Comparison of ENCODE assay signal across 16 cellular contexts in genomic region chr16:27310576-27311448, GRCh38.
"Had no signal": no experiment of that assay in that cellular context is flagged by ENCODE, and none has a peak within 500 bp of the region (broad histone marks: within the 10 kb centered on the region; RNA-seq: fewer than 3 reads in every experiment).

No MANE protein-coding gene starts in this region.

- H3K36me3 ChIP-seq: ascending aorta, upper lobe of left lung had no signal

- H3K4me3 Mint-ChIP-seq: activated CD4-positive, alpha-beta memory T cell treated with anti-CD3 and anti-CD28 coated beads for 36 hours; activated CD8-positive, alpha-beta memory T cell treated with anti-CD3 and anti-CD28 coated beads, Interleukin-2, amount 10 ng/mL, durations not matched to agents 7 days and 5 days; activated naive CD8-positive, alpha-beta T cell treated with anti-CD3 and anti-CD28 coated beads, Interleukin-2, amount 10 ng/mL, durations not matched to agents 7 days and 5 days had no signal

- DNase-seq: activated CD4-positive, alpha-beta memory T cell treated with anti-CD3 and anti-CD28 coated beads for 36 hours; activated CD4-positive, alpha-beta T cell treated with anti-CD3 and anti-CD28 coated beads for 1 hour; activated CD8-positive, alpha-beta memory T cell treated with anti-CD3 and anti-CD28 coated beads, Interleukin-2, amount 10 ng/mL, durations not matched to agents 7 days and 5 days; activated gamma-delta T cell treated with Interleukin-2 at 50 U/mL for 16 hours; activated naive CD8-positive, alpha-beta T cell treated with anti-CD3 and anti-CD28 coated beads, Interleukin-2, amount 10 ng/mL, durations not matched to agents 7 days and 5 days; activated T-cell treated with anti-CD3 and anti-CD28 coated beads, Interleukin-2, amount 50 U/mL, for 48 hours; erythroblast; hippocampal formation; mesenchymal stem cell; stimulated activated CD4-positive, alpha-beta T cell treated with anti-CD3 and anti-CD28 coated beads, Interleukin-4, amount 100 ng/mL, for 1 hour; stimulated activated naive CD4-positive, alpha-beta T cell; substantia nigra; T-helper 9 cell had no signal

- H3K9me3 ChIP-seq: ascending aorta, upper lobe of left lung had no signal

- H3K27me3 ChIP-seq: ascending aorta, upper lobe of left lung had no signal

- ATAC-seq: activated CD8-positive, alpha-beta memory T cell treated with anti-CD3 and anti-CD28 coated beads, Interleukin-2, amount 10 ng/mL, durations not matched to agents 7 days and 5 days had no signal

- H3K27ac Mint-ChIP-seq: activated CD4-positive, alpha-beta memory T cell treated with anti-CD3 and anti-CD28 coated beads for 36 hours; activated CD8-positive, alpha-beta memory T cell treated with anti-CD3 and anti-CD28 coated beads, Interleukin-2, amount 10 ng/mL, durations not matched to agents 7 days and 5 days; activated naive CD8-positive, alpha-beta T cell treated with anti-CD3 and anti-CD28 coated beads, Interleukin-2, amount 10 ng/mL, durations not matched to agents 7 days and 5 days had no signal

- H3K4me3 ChIP-seq: ascending aorta, dorsolateral prefrontal cortex, upper lobe of left lung had no signal

- H3K27ac ChIP-seq: ascending aorta, dorsolateral prefrontal cortex, upper lobe of left lung had no signal

- H3K27me3 Mint-ChIP-seq: activated CD4-positive, alpha-beta memory T cell treated with anti-CD3 and anti-CD28 coated beads for 36 hours; activated CD8-positive, alpha-beta memory T cell treated with anti-CD3 and anti-CD28 coated beads, Interleukin-2, amount 10 ng/mL, durations not matched to agents 7 days and 5 days had no signal
